In the genomic region with DNA sequence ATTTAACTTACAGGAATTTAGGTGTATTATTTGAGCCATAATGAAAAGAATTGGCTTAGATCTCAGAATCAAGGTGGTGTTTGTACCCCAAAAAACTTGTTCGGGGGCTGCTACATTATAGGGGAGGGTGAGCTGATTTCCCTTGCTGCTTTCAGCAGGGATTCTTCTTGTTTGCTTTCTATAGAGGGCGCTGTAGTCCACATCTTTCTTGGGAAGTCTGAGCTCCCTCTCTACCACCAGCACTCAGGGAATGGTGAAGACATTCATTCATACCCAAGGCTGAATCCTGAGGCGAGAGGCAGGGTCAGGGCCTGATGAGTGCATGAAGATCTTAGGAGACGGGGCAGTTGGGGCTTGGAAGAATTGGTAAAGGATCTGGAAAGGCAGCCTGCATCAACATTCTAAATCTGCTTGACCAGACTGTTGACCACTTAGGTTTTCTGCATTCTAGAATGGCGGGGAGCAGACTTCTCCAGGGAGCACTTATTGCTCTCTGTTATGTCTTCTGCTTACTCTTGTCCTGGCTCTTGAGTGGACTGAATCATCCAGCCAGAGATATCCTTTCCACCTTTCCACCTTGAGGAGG, we compare ENCODE assay signal across 2 cellular contexts.
TF ChIP-seq lines count a peak whose summit lies in the region.

No MANE protein-coding gene starts in this region.

TF ChIP-seq in WTC11, 78 proteins besides CTCF, POLR2A, EP300 and RAD21 (continued from another document):
- TF ChIP-seq, protein P1, sequence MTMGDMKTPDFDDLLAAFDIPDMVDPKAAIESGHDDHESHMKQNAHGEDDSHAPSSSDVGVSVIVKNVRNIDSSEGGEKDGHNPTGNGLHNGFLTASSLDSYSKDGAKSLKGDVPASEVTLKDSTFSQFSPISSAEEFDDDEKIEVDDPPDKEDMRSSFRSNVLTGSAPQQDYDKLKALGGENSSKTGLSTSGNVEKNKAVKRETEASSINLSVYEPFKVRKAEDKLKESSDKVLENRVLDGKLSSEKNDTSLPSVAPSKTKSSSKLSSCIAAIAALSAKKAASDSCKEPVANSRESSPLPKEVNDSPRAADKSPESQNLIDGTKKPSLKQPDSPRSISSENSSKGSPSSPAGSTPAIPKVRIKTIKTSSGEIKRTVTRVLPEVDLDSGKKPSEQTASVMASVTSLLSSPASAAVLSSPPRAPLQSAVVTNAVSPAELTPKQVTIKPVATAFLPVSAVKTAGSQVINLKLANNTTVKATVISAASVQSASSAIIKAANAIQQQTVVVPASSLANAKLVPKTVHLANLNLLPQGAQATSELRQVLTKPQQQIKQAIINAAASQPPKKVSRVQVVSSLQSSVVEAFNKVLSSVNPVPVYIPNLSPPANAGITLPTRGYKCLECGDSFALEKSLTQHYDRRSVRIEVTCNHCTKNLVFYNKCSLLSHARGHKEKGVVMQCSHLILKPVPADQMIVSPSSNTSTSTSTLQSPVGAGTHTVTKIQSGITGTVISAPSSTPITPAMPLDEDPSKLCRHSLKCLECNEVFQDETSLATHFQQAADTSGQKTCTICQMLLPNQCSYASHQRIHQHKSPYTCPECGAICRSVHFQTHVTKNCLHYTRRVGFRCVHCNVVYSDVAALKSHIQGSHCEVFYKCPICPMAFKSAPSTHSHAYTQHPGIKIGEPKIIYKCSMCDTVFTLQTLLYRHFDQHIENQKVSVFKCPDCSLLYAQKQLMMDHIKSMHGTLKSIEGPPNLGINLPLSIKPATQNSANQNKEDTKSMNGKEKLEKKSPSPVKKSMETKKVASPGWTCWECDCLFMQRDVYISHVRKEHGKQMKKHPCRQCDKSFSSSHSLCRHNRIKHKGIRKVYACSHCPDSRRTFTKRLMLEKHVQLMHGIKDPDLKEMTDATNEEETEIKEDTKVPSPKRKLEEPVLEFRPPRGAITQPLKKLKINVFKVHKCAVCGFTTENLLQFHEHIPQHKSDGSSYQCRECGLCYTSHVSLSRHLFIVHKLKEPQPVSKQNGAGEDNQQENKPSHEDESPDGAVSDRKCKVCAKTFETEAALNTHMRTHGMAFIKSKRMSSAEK (CRISPR knock-in tag; IDR thresholded peaks at IDR 0.05; ENCODE audit: borderline replicate concordance): no peak
- TF ChIP-seq, protein P2, sequence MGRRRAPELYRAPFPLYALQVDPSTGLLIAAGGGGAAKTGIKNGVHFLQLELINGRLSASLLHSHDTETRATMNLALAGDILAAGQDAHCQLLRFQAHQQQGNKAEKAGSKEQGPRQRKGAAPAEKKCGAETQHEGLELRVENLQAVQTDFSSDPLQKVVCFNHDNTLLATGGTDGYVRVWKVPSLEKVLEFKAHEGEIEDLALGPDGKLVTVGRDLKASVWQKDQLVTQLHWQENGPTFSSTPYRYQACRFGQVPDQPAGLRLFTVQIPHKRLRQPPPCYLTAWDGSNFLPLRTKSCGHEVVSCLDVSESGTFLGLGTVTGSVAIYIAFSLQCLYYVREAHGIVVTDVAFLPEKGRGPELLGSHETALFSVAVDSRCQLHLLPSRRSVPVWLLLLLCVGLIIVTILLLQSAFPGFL (CRISPR knock-in tag; IDR thresholded peaks at IDR 0.05; ENCODE audit: borderline replicate concordance): no peak
- TF ChIP-seq, protein P3, sequence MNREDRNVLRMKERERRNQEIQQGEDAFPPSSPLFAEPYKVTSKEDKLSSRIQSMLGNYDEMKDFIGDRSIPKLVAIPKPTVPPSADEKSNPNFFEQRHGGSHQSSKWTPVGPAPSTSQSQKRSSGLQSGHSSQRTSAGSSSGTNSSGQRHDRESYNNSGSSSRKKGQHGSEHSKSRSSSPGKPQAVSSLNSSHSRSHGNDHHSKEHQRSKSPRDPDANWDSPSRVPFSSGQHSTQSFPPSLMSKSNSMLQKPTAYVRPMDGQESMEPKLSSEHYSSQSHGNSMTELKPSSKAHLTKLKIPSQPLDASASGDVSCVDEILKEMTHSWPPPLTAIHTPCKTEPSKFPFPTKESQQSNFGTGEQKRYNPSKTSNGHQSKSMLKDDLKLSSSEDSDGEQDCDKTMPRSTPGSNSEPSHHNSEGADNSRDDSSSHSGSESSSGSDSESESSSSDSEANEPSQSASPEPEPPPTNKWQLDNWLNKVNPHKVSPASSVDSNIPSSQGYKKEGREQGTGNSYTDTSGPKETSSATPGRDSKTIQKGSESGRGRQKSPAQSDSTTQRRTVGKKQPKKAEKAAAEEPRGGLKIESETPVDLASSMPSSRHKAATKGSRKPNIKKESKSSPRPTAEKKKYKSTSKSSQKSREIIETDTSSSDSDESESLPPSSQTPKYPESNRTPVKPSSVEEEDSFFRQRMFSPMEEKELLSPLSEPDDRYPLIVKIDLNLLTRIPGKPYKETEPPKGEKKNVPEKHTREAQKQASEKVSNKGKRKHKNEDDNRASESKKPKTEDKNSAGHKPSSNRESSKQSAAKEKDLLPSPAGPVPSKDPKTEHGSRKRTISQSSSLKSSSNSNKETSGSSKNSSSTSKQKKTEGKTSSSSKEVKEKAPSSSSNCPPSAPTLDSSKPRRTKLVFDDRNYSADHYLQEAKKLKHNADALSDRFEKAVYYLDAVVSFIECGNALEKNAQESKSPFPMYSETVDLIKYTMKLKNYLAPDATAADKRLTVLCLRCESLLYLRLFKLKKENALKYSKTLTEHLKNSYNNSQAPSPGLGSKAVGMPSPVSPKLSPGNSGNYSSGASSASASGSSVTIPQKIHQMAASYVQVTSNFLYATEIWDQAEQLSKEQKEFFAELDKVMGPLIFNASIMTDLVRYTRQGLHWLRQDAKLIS (CRISPR knock-in tag; IDR thresholded peaks at IDR 0.05; ENCODE audit: borderline replicate concordance): no peak
- TF ChIP-seq, protein P4, sequence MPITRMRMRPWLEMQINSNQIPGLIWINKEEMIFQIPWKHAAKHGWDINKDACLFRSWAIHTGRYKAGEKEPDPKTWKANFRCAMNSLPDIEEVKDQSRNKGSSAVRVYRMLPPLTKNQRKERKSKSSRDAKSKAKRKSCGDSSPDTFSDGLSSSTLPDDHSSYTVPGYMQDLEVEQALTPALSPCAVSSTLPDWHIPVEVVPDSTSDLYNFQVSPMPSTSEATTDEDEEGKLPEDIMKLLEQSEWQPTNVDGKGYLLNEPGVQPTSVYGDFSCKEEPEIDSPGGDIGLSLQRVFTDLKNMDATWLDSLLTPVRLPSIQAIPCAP (CRISPR knock-in tag; IDR thresholded peaks at IDR 0.05): no peak
- TF ChIP-seq, protein P5, sequence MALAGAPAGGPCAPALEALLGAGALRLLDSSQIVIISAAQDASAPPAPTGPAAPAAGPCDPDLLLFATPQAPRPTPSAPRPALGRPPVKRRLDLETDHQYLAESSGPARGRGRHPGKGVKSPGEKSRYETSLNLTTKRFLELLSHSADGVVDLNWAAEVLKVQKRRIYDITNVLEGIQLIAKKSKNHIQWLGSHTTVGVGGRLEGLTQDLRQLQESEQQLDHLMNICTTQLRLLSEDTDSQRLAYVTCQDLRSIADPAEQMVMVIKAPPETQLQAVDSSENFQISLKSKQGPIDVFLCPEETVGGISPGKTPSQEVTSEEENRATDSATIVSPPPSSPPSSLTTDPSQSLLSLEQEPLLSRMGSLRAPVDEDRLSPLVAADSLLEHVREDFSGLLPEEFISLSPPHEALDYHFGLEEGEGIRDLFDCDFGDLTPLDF (CRISPR knock-in tag; IDR thresholded peaks at IDR 0.05): no peak
- TF ChIP-seq ZNF671 (CRISPR knock-in tag; IDR thresholded peaks at IDR 0.05) (no peak), ZNF232 (CRISPR knock-in tag; IDR thresholded peaks at IDR 0.05) (no peak), MYBL2 (CRISPR knock-in tag; IDR thresholded peaks at IDR 0.05) (no peak)
TF ChIP-seq in WTC11: peak in this region for 0.

TF ChIP-seq in liver, 16 proteins besides CTCF, POLR2A, EP300 and RAD21 (continued from another document):
- TF ChIP-seq, protein P6, sequence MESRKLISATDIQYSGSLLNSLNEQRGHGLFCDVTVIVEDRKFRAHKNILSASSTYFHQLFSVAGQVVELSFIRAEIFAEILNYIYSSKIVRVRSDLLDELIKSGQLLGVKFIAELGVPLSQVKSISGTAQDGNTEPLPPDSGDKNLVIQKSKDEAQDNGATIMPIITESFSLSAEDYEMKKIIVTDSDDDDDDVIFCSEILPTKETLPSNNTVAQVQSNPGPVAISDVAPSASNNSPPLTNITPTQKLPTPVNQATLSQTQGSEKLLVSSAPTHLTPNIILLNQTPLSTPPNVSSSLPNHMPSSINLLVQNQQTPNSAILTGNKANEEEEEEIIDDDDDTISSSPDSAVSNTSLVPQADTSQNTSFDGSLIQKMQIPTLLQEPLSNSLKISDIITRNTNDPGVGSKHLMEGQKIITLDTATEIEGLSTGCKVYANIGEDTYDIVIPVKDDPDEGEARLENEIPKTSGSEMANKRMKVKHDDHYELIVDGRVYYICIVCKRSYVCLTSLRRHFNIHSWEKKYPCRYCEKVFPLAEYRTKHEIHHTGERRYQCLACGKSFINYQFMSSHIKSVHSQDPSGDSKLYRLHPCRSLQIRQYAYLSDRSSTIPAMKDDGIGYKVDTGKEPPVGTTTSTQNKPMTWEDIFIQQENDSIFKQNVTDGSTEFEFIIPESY (IDR thresholded peaks at IDR 0.05): no peak
- TF ChIP-seq NR2F2 (IDR thresholded peaks at IDR 0.05) (no peak), YY1 (IDR thresholded peaks at IDR 0.05) (no peak), FOXA2 (IDR thresholded peaks at IDR 0.05) (no peak), SP1 (IDR thresholded peaks at IDR 0.05) (no peak)
